Comparison of ENCODE assay signal across 8 cellular contexts in genomic region chr7:90595341-90595800, GRCh38. TPM values are rescaled to one million over a fixed set of nuclear protein-coding genes. Genes with fewer than 3 reads are reported as not detected.
DNase-seq lines count a peak whose midpoint lies in the region; ATAC-seq, FAIRE-seq and TF ChIP-seq lines count a peak whose summit lies in the region.

No MANE protein-coding gene starts in this region.

- ATAC-seq in GM21619 (IDR thresholded peaks at IDR 0.05; ENCODE audit: unreplicated experiment) (peak; percentile 9), GM21825 (IDR thresholded peaks at IDR 0.05; ENCODE audit: unreplicated experiment) (no peak)

- H3K27me3 ChIP-seq in BLaER1 (no peaks in the 10 kb centered on the region), small intestine (ENCODE audit: control insufficient read depth in 2 of 2, insufficient read depth in 2 of 2, low read length in 2 of 2) (peaks cover 0 to 4% of the 10 kb centered on the region in 2 donors)

- H3K36me3 ChIP-seq in BLaER1, result no peaks in the 10 kb centered on the region
- H3K36me3 ChIP-seq in small intestine (ENCODE audit: control insufficient read depth in 2 of 2, insufficient read depth in 2 of 2, low read length in 2 of 2), result no peaks in the 10 kb centered on the region

- peak overlapping the region; percentile 91 for H3K4me2 ChIP-seq in BLaER1

- FAIRE-seq in small intestine (lab: Jason Lieb, UNC), result no peak

- no peaks in the 10 kb centered on the region for H4K20me1 ChIP-seq in BLaER1

- H3K27ac ChIP-seq in BLaER1 (peak overlapping the region; percentile 96), VCaP (peak overlapping the region; percentile 97), small intestine (ENCODE audit: low read depth in 1 of 2, low read length in 1 of 2) (peak overlapping the region in 1 of 2 donors; percentile 66)

- 13 to 29% (median 27%) methylated on average over 9 to 10 of the region's 10 CpGs for WGBS in small intestine, 3 donors

- DNase-seq in hepatic stellate cell (ENCODE audit: low spot score), result peak; percentile 25
- DNase-seq in small intestine, result no peak
- DNase-seq in NCI-H82 (lab: John Stamatoyannopoulos, UW), result no peak
- DNase-seq in T-helper 9 cell, result no peak

- H3K4me3 ChIP-seq in BLaER1 (peak overlapping the region; percentile 95), small intestine (ENCODE audit: low read depth in 1 of 2, low read length in 2 of 2) (peak overlapping the region; percentile 37 to 70)

- peak overlapping the region; percentile 96 for H3K9ac ChIP-seq in BLaER1

- TF ChIP-seq CTCF in VCaP (conservative IDR thresholded peaks at IDR 0.05), result no peak

- H3K4me1 ChIP-seq in BLaER1 (peaks cover 38% of the 10 kb centered on the region), small intestine (ENCODE audit: control insufficient read depth in 2 of 2, insufficient read depth in 1 of 2, low read depth in 1 of 2, low read length in 1 of 2) (no peaks in the 10 kb centered on the region)

- H3K9me3 ChIP-seq in BLaER1 (no peaks in the 10 kb centered on the region), small intestine (ENCODE audit: control insufficient read depth, low read depth) (no peaks in the 10 kb centered on the region)

RNA-seq across cellular contexts. Expression of gene CDK14, which starts 0.8 kb away (rescaled TPM):
- 1 to 10 TPM in 2 of 3 donors, not detected in 1; 1.1 to 2.0 TPM for polyA plus RNA-seq in small intestine
